ENCODE assay signal across 1 cellular context in genomic region chr22:29129644-29130201, GRCh38.
TF ChIP-seq lines count a peak whose summit lies in the region.

No MANE protein-coding gene starts in this region.

TF ChIP-seq in K562, 482 proteins besides CTCF, POLR2A, EP300 and RAD21:
- no peak for TF ChIP-seq MAX (CRISPR knock-in tag; IDR thresholded peaks at IDR 0.05)
- TF ChIP-seq PBX2 (CRISPR knock-in tag; IDR thresholded peaks at IDR 0.05; ENCODE audit: low read depth) = no peak
- TF ChIP-seq PBX2 (tag; conservative IDR thresholded peaks at IDR 0.05; ENCODE audit: low read depth) = 0 out of 2 replicates have a peak, but pooled peaks have one; percentile 11
- TF ChIP-seq SMARCA4 (IDR thresholded peaks at IDR 0.05) = no peak
- no peak for TF ChIP-seq COPS2 (conservative IDR thresholded peaks at IDR 0.05)
- no peak for TF ChIP-seq ZNF449 (CRISPR knock-in tag; IDR thresholded peaks at IDR 0.05)
- TF ChIP-seq RBM25 (IDR thresholded peaks at IDR 0.05; ENCODE audit: low read depth, low read length, severe bottlenecking) = peak; percentile 5
- no peak for TF ChIP-seq ZNF696 (CRISPR knock-in tag; conservative IDR thresholded peaks at IDR 0.05)
